Comparison of ENCODE assay signal across 1 cellular context in genomic region chr7:156819733-156820295, GRCh38.
A peak's percentile ranks its signal among the peaks of the same experiment; 100 is the strongest.
TF ChIP-seq lines count a peak whose summit lies in the region.

No MANE protein-coding gene starts in this region.

TF ChIP-seq in K562, 482 proteins besides CTCF, POLR2A, EP300 and RAD21 (continued from another document and continues in another):
- TF ChIP-seq ZBTB5 (IDR thresholded peaks at IDR 0.05) (no peak), THRAP3 (IDR thresholded peaks at IDR 0.05; ENCODE audit: borderline replicate concordance) (no peak), KDM1A (IDR thresholded peaks at IDR 0.05) (peak; percentile 47; a peak in 3 of 4 replicates), MXD1 (CRISPR knock-in tag; IDR thresholded peaks at IDR 0.05; ENCODE audit: borderline replicate concordance, poor library complexity, severe bottlenecking) (no peak), AFF1 (IDR thresholded peaks at IDR 0.05; ENCODE audit: low read depth in 1 of 2, partially characterized antibody in 2 of 2) (no peak), ZNF12 (CRISPR knock-in tag; IDR thresholded peaks at IDR 0.05) (no peak), KDM5B (IDR thresholded peaks at IDR 0.05; ENCODE audit: insufficient replicate concordance, low read depth, low read length) (no peak), MITF (IDR thresholded peaks at IDR 0.05) (no peak), SFPQ (IDR thresholded peaks at IDR 0.05; ENCODE audit: low read depth, low read length) (no peak), SMARCB1 (IDR thresholded peaks at IDR 0.05; ENCODE audit: insufficient read length, low read depth) (no peak), TCF3 (CRISPR knock-in tag; IDR thresholded peaks at IDR 0.05) (peak; percentile 64), ZNF717 (CRISPR knock-in tag; IDR thresholded peaks at IDR 0.05) (no peak), NFRKB (IDR thresholded peaks at IDR 0.05; ENCODE audit: low read depth) (no peak), ZNF449 (CRISPR knock-in tag; IDR thresholded peaks at IDR 0.05) (no peak), TOE1 (IDR thresholded peaks at IDR 0.05; ENCODE audit: borderline replicate concordance) (no peak), TOE1 (CRISPR knock-in tag; IDR thresholded peaks at IDR 0.05; ENCODE audit: borderline replicate concordance, low read depth) (no peak), PHF21A (IDR thresholded peaks at IDR 0.05; ENCODE audit: borderline replicate concordance, low read depth) (no peak), HNRNPH1 (optimal IDR thresholded peaks at IDR 0.05; ENCODE audit: low read depth, low read length) (no peak), CTCFL (IDR thresholded peaks at IDR 0.05; ENCODE audit: borderline replicate concordance, insufficient read depth, low read depth, low read length, poor library complexity, severe bottlenecking) (no peak), DPF2 (IDR thresholded peaks at IDR 0.05) (peak; percentile 68; the same call in 1 of the 2 replicates), ATF3 (IDR thresholded peaks at IDR 0.05) (no peak), ATF3 (CRISPR knock-in tag; conservative IDR thresholded peaks at IDR 0.05) (no peak), NELFE (IDR thresholded peaks at IDR 0.05; ENCODE audit: insufficient read depth, insufficient read length) (no peak), POLR2AphosphoS2 (IDR thresholded peaks at IDR 0.05; ENCODE audit: low read length) (no peak), JUND (IDR thresholded peaks at IDR 0.05; ENCODE audit: borderline replicate concordance, low read depth, low read length) (no peak), JUND (tag; IDR thresholded peaks at IDR 0.05; ENCODE audit: borderline replicate concordance, low read depth, low read length) (no peak), ZNF398 (CRISPR knock-in tag; IDR thresholded peaks at IDR 0.05) (no peak), SOX6 (IDR thresholded peaks at IDR 0.05) (peak; percentile 36; the same call in 1 of the 2 replicates), ZNF444 (CRISPR knock-in tag; IDR thresholded peaks at IDR 0.05) (no peak), ZNF436 (CRISPR knock-in tag; IDR thresholded peaks at IDR 0.05) (no peak), YBX1 (IDR thresholded peaks at IDR 0.05) (no peak), BMI1 (IDR thresholded peaks at IDR 0.05; ENCODE audit: low read length) (no peak), KLF16 (IDR thresholded peaks at IDR 0.05) (0 out of 2 replicates have a peak, but pooled peaks have one; percentile 9), THAP7 (CRISPR knock-in tag; IDR thresholded peaks at IDR 0.05) (no peak), ZBED1 (IDR thresholded peaks at IDR 0.05) (no peak), ARID1B (IDR thresholded peaks at IDR 0.05) (peak; percentile 67), ATF4 (CRISPR knock-in tag; IDR thresholded peaks at IDR 0.05) (no peak), PML (IDR thresholded peaks at IDR 0.05; ENCODE audit: low read length) (peak; percentile 53; the same call in 1 of the 2 replicates), BRD9 (IDR thresholded peaks at IDR 0.05; ENCODE audit: low read depth, partially characterized antibody) (no peak), MCM3 (IDR thresholded peaks at IDR 0.05) (no peak), FOXK2 (conservative IDR thresholded peaks at IDR 0.05 in 1 of 2, IDR thresholded peaks at IDR 0.05 in 1 of 2; ENCODE audit: low read depth in 2 of 2) (no peak), MLLT1 (IDR thresholded peaks at IDR 0.05) (no peak), ZFP30 (CRISPR knock-in tag; IDR thresholded peaks at IDR 0.05; ENCODE audit: borderline replicate concordance) (no peak), PYGO2 (tag; IDR thresholded peaks at IDR 0.05) (no peak), RAD51 (IDR thresholded peaks at IDR 0.05; ENCODE audit: borderline replicate concordance, low read depth) (no peak)
